In genomic region chr9:22124263-22125011, GRCh38 we compare ENCODE assay signal across 22 cellular contexts.
DNase-seq lines count a peak whose midpoint lies in the region; ATAC-seq, FAIRE-seq and TF ChIP-seq lines count a peak whose summit lies in the region.
"Had no signal": no experiment of that assay in that cellular context is flagged by ENCODE, and none has a peak within 500 bp of the region (broad histone marks: within the 10 kb centered on the region; RNA-seq: fewer than 3 reads in every experiment).

No MANE protein-coding gene starts in this region.

- H3K79me2 ChIP-seq in fibroblast of lung (ENCODE audit: control insufficient read depth, insufficient read depth, low read length): no peaks in the 10 kb centered on the region

- ATAC-seq in natural killer cell treated with Interleukin-12 subunit alpha and Interleukin-12 subunit beta and Interleukin-15 and Interleukin-18, amount 100 ng/mL, for 72 hours: no peak
- ATAC-seq: left ventricle myocardium superior; naive thymus-derived CD4-positive, alpha-beta T cell; stimulated activated naive B cell treated with anti-CD40 and anti-IgM and Interleukin-4, amounts not matched to agents 10 μg/mL and 1 μg/mL and 100 μg/mL, for 72 hours had no signal

- H3K4me3 ChIP-seq in fibroblast of lung (replicated peaks in 1 of 4; ENCODE audit: control extremely low read depth in 1 of 4, insufficient read depth in 1 of 4, low read depth in 3 of 4, low read length in 4 of 4) (no peak overlapping the region), small intestine (ENCODE audit: low read depth in 1 of 2, low read length in 2 of 2) (no peak overlapping the region)
- H3K4me3 ChIP-seq: dorsolateral prefrontal cortex had no signal

- H3K9me3 Mint-ChIP-seq in natural killer cell treated with Interleukin-12 subunit alpha and Interleukin-12 subunit beta and Interleukin-15 and Interleukin-18, amount 100 ng/mL, for 72 hours: no peaks in the 10 kb centered on the region
- H3K9me3 Mint-ChIP-seq: activated naive CD4-positive, alpha-beta T cell treated with anti-CD3 and anti-CD28 coated beads, Interleukin-2, amount 10 ng/mL, durations not matched to agents 7 days and 5 days; T-helper 2 cell treated with Interferon-gamma antibody and Interleukin-4, amounts not matched to agents 5 μg/mL and 100 μg/mL, for 36 hours had no signal

- no peak for TF ChIP-seq CTCF in fibroblast of lung (conservative IDR thresholded peaks at IDR 0.05 in 1 of 2, IDR thresholded peaks at IDR 0.05 in 1 of 2; ENCODE audit: low read depth in 1 of 2, low read length in 2 of 2)

- H3K4me3 Mint-ChIP-seq in natural killer cell treated with Interleukin-12 subunit alpha and Interleukin-12 subunit beta and Interleukin-15 and Interleukin-18, amount 100 ng/mL, for 72 hours: no peak overlapping the region
- H3K4me3 Mint-ChIP-seq: activated naive CD4-positive, alpha-beta T cell treated with anti-CD3 and anti-CD28 coated beads, Interleukin-2, amount 10 ng/mL, durations not matched to agents 7 days and 5 days; naive thymus-derived CD4-positive, alpha-beta T cell; stimulated activated naive B cell treated with anti-CD40 and anti-IgM and Interleukin-4, amounts not matched to agents 10 μg/mL and 1 μg/mL and 100 μg/mL, for 72 hours; T-helper 2 cell treated with Interferon-gamma antibody and Interleukin-4, amounts not matched to agents 5 μg/mL and 100 μg/mL, for 36 hours had no signal

- H3K4me1 Mint-ChIP-seq in natural killer cell treated with Interleukin-12 subunit alpha and Interleukin-12 subunit beta and Interleukin-15 and Interleukin-18, amount 100 ng/mL, for 72 hours (ENCODE audit: low read depth in 2 of 2): no peaks in the 10 kb centered on the region

- no peak overlapping the region for H3K9ac ChIP-seq in fibroblast of lung (ENCODE audit: insufficient read depth, low read length)

- no peak overlapping the region for H2AFZ ChIP-seq in fibroblast of lung (ENCODE audit: low read length)

- no peaks in the 10 kb centered on the region for H3K27me3 ChIP-seq in fibroblast of lung (ENCODE audit: control insufficient read depth, insufficient read depth, low read length)
- H3K27me3 ChIP-seq in small intestine (ENCODE audit: control insufficient read depth in 2 of 2, insufficient read depth in 2 of 2, low read length in 2 of 2): no peaks in the 10 kb centered on the region
- H3K27me3 ChIP-seq: dorsolateral prefrontal cortex had no signal

- peaks cover 25 to 36% of the 10 kb centered on the region in 2 donors for H3K27me3 Mint-ChIP-seq in natural killer cell treated with Interleukin-12 subunit alpha and Interleukin-12 subunit beta and Interleukin-15 and Interleukin-18, amount 100 ng/mL, for 72 hours

- 9 to 35% (median 26%) methylated on average over 6 of the region's 6 CpGs for WGBS in small intestine, 3 donors

- FAIRE-seq in small intestine (lab: Jason Lieb, UNC): peak; percentile 41

- H4K20me1 ChIP-seq in fibroblast of lung (ENCODE audit: control insufficient read depth, extremely low read depth, insufficient read depth, low read length): no peaks in the 10 kb centered on the region

- H3K4me1 ChIP-seq in fibroblast of lung (ENCODE audit: control insufficient read depth, extremely low read depth, insufficient read depth, low read length): no peaks in the 10 kb centered on the region
- H3K4me1 ChIP-seq in small intestine (ENCODE audit: control insufficient read depth in 2 of 2, insufficient read depth in 1 of 2, low read depth in 1 of 2, low read length in 1 of 2): peaks cover 0 to 3% of the 10 kb centered on the region in 2 donors
- H3K4me1 ChIP-seq: BE2C had no signal

- H3K9me3 ChIP-seq in fibroblast of lung (ENCODE audit: control insufficient read depth, insufficient read depth, low read depth, low read length) (no peaks in the 10 kb centered on the region), small intestine (ENCODE audit: control insufficient read depth, low read depth) (no peaks in the 10 kb centered on the region)
- H3K9me3 ChIP-seq: BE2C had no signal

- no peaks in the 10 kb centered on the region for H3K36me3 Mint-ChIP-seq in natural killer cell treated with Interleukin-12 subunit alpha and Interleukin-12 subunit beta and Interleukin-15 and Interleukin-18, amount 100 ng/mL, for 72 hours

- H3K4me2 ChIP-seq in fibroblast of lung (ENCODE audit: extremely low read depth, insufficient read depth, low read length): no peak overlapping the region

- peak; percentile 79 for DNase-seq in HT-29 (ENCODE audit: low spot score)
- DNase-seq in NCI-H526 treated with DMSO at 0.1 percent for 48 hours (lab: John Stamatoyannopoulos, UW): peak; percentile 14
- peak; percentile 42 to 93 for DNase-seq in fibroblast of lung (ENCODE audit: low read depth in 2 of 2)
- DNase-seq in small intestine: peak; percentile 95
- DNase-seq in HPDE6-E6E7 (ENCODE audit: extremely low spot score): no peak
- DNase-seq in natural killer cell treated with Interleukin-12 subunit alpha and Interleukin-12 subunit beta and Interleukin-15 and Interleukin-18, amount 100 ng/mL, for 72 hours (ENCODE audit: low spot score): no peak
- no peak for DNase-seq in effector CD8-positive, alpha-beta T cell (lab: John Stamatoyannopoulos, UW)
- no peak for DNase-seq in dermis blood vessel endothelial cell
- DNase-seq: activated CD4-positive, alpha-beta T cell treated with anti-CD3 and anti-CD28 coated beads for 1 hour; activated CD8-positive, alpha-beta memory T cell treated with anti-CD3 and anti-CD28 coated beads, Interleukin-2, amount 50 U/mL, for 4 hours; activated naive CD4-positive, alpha-beta T cell treated with anti-CD3 and anti-CD28 coated beads, Interleukin-2, amount 10 ng/mL, durations not matched to agents 7 days and 5 days; BE2C; DMS 273 treated with DMSO at 0.1 percent for 48 hours; dorsolateral prefrontal cortex; left ventricle myocardium superior; naive thymus-derived CD4-positive, alpha-beta T cell; NCI-H1105; NCI-H2171 treated with DMSO at 0.1 percent for 48 hours; SIG-M5; stimulated activated naive B cell treated with anti-CD40 and anti-IgM and Interleukin-4, amounts not matched to agents 10 μg/mL and 1 μg/mL and 100 μg/mL, for 72 hours; trophoblast cell had no signal

- H3K27ac ChIP-seq in fibroblast of lung (ENCODE audit: insufficient read depth, low read length) (no peak overlapping the region), small intestine (ENCODE audit: low read depth in 1 of 2, low read length in 1 of 2) (peak overlapping the region in 1 of 2 donors; percentile 48)
- H3K27ac ChIP-seq: dorsolateral prefrontal cortex had no signal

- H3K36me3 ChIP-seq in fibroblast of lung (ENCODE audit: control insufficient read depth, insufficient read depth, low read length) (no peaks in the 10 kb centered on the region), small intestine (ENCODE audit: control insufficient read depth in 2 of 2, insufficient read depth in 2 of 2, low read length in 2 of 2) (no peaks in the 10 kb centered on the region)
- H3K36me3 ChIP-seq: BE2C had no signal

- H3K27ac Mint-ChIP-seq in natural killer cell treated with Interleukin-12 subunit alpha and Interleukin-12 subunit beta and Interleukin-15 and Interleukin-18, amount 100 ng/mL, for 72 hours: no peak overlapping the region
- H3K27ac Mint-ChIP-seq: activated naive CD4-positive, alpha-beta T cell treated with anti-CD3 and anti-CD28 coated beads, Interleukin-2, amount 10 ng/mL, durations not matched to agents 7 days and 5 days; naive thymus-derived CD4-positive, alpha-beta T cell; stimulated activated naive B cell treated with anti-CD40 and anti-IgM and Interleukin-4, amounts not matched to agents 10 μg/mL and 1 μg/mL and 100 μg/mL, for 72 hours; T-helper 2 cell treated with Interferon-gamma antibody and Interleukin-4, amounts not matched to agents 5 μg/mL and 100 μg/mL, for 36 hours had no signal

Comparison
In these comparisons a context has a peak if more than half of its experiments do, and no peak if none do; other contexts are left out.
1. DNase-seq: peak in HT-29 (single experiment), NCI-H526 treated with DMSO at 0.1 percent for 48 hours (single experiment), fibroblast of lung (2 of 2) and small intestine (single experiment); none in HPDE6-E6E7 (single experiment), natural killer cell treated with Interleukin-12 subunit alpha and Interleukin-12 subunit beta and Interleukin-15 and Interleukin-18, amount 100 ng/mL, for 72 hours (single experiment), effector CD8-positive, alpha-beta T cell (single experiment) and dermis blood vessel endothelial cell (single experiment).